In genomic region chr20:25318471-25319240, GRCh38 we compare ENCODE assay signal across 8 cellular contexts.
DNase-seq lines count a peak whose midpoint lies in the region; ATAC-seq, FAIRE-seq and TF ChIP-seq lines count a peak whose summit lies in the region.

No MANE protein-coding gene starts in this region.

- peak; percentile 94 for FAIRE-seq in GM12891 (lab: Jason Lieb, UNC)
- no peak for FAIRE-seq in RCC 7860 (lab: Jason Lieb, UNC)

- TF ChIP-seq POLR2A in GM12891 (IDR thresholded peaks at IDR 0.05; ENCODE audit: low read depth, low read length) = peak; percentile 62

- ATAC-seq in GM21381 (IDR thresholded peaks at IDR 0.05; ENCODE audit: unreplicated experiment) = peak; percentile 83
- ATAC-seq in HG03521 (IDR thresholded peaks at IDR 0.05; ENCODE audit: unreplicated experiment) = peak; percentile 88
- peak; percentile 40 for ATAC-seq in left ventricle myocardium superior

- CTCF ChIA-PET in HEK293T (lab: Yijun Ruan, JAX) = no interaction called here

- intact Hi-C loops in left ventricle myocardium superior (cut with micrococcal nuclease) = no loop called here

- DNase-seq in GM12891 (ENCODE audit: insufficient read length, low spot score) (peak; percentile 59), left ventricle myocardium superior (no peak), NCI-H1417 treated with DMSO at 0.1 percent for 48 hours (lab: John Stamatoyannopoulos, UW) (no peak), amniotic stem cell (lab: John Stamatoyannopoulos, UW) (no peak), HEK293T (ENCODE audit: extremely low spot score) (no peak), RCC 7860 (ENCODE audit: low spot score) (no peak)

- POLR2A ChIA-PET in HEK293T (lab: Yijun Ruan, JAX) = interaction anchor here (1.2 kb wide), 1 partner anchor 74 kb away, joined by 3 read pairs; no protein-coding TSS in a partner anchor

TF ChIP-seq in GM12891, 5 proteins besides CTCF, POLR2A, EP300 and RAD21:
- TF ChIP-seq SPI1 (IDR thresholded peaks at IDR 0.05; ENCODE audit: low read depth, low read length) = peak; percentile 97
- TF ChIP-seq POU2F2 (IDR thresholded peaks at IDR 0.05; ENCODE audit: low read depth, low read length) = peak; percentile 55; the same call in 1 of the 2 replicates
- peak; percentile 45; the same call in 1 of the 2 replicates for TF ChIP-seq POLR2AphosphoS5 (IDR thresholded peaks at IDR 0.05; ENCODE audit: low read depth, low read length)
- 0 out of 2 replicates have a peak, but pooled peaks have one; percentile 25 for TF ChIP-seq TAF1 (IDR thresholded peaks at IDR 0.05; ENCODE audit: low read depth, low read length)
- no peak for TF ChIP-seq PAX5 (IDR thresholded peaks at IDR 0.05; ENCODE audit: insufficient read depth, low read length, severe bottlenecking)

TF ChIP-seq in HEK293T, 16 proteins besides CTCF, POLR2A, EP300 and RAD21:
- TF ChIP-seq FOXA1 (IDR thresholded peaks at IDR 0.05) = no peak
- TF ChIP-seq HDGF (IDR thresholded peaks at IDR 0.05; ENCODE audit: borderline replicate concordance) = no peak
- TF ChIP-seq LEF1 (IDR thresholded peaks at IDR 0.05; ENCODE audit: borderline replicate concordance) = no peak
- no peak for TF ChIP-seq ZNF384 (IDR thresholded peaks at IDR 0.05)
- no peak for TF ChIP-seq ARNT (IDR thresholded peaks at IDR 0.05)
